Comparison of ENCODE assay signal across 8 cellular contexts in the genomic region with DNA sequence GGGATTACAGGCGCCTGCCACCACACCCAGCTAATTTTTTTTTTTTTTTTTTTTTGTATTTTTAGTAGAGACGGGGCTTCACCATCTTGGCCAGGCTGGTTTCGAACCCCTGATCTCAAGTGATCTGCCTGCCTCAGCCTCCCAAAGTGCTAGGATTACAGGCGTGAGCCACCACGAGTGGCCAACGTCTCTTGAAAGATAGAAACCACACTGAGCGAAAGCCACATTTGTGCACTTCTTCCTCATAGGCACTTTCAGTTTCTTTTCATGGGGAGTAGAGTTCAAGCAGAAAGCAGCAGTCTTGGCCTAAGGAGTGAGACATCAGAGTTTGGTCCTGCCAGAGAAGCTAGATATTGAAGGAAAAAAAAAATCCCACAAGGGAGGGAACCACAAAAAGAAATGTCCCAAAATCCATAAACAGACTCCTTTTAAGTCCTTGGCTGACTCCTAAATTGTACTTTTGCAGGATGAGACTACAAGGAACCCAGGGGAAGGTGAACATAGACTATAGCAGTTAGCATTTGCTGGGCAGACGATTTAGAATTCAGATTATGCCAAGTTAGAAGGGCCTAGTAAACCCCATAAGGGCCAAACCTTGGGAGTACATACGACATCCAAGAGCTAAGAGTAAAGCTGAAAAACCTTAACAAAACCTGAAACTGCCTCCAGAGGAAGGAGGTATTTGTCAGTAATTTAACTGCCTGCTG. TPM values are rescaled to one million over a fixed set of nuclear protein-coding genes. Genes with fewer than 3 reads are reported as not detected.
DNase-seq lines count a peak whose midpoint lies in the region; ATAC-seq and TF ChIP-seq lines count a peak whose summit lies in the region.

No MANE protein-coding gene starts in this region.

- H3K4me1 ChIP-seq in skeletal muscle tissue (ENCODE audit: control insufficient read depth in 3 of 3, insufficient read depth in 3 of 3, low read length in 3 of 3) (peaks cover 0 to 4% (median 0%) of the 10 kb centered on the region in 3 donors), Caco-2 (peaks cover 15% of the 10 kb centered on the region)

- peak overlapping the region; percentile 6 for H3K27ac ChIP-seq in skeletal muscle tissue (ENCODE audit: low read depth, low read length)

- no peaks in the 10 kb centered on the region for H3K27me3 ChIP-seq in skeletal muscle tissue (ENCODE audit: control insufficient read depth in 3 of 3, insufficient read depth in 3 of 3, low read length in 3 of 3)
- no peaks in the 10 kb centered on the region for H3K27me3 ChIP-seq in Caco-2 (replicated peaks; ENCODE audit: control insufficient read depth, insufficient read depth, low read length)

- no peaks in the 10 kb centered on the region for H3K36me3 Mint-ChIP-seq in activated T-helper 17 cell treated with anti-CD3 and anti-CD28 coated beads, Interleukin-2, amount 50 U/mL, for 72 hours (ENCODE audit: low read depth)
- no peaks in the 10 kb centered on the region for H3K36me3 Mint-ChIP-seq in Caco-2 (ENCODE audit: insufficient read depth, unreplicated experiment)

- H3K27me3 Mint-ChIP-seq in activated T-helper 17 cell treated with anti-CD3 and anti-CD28 coated beads, Interleukin-2, amount 50 U/mL, for 72 hours = no peaks in the 10 kb centered on the region
- no peaks in the 10 kb centered on the region for H3K27me3 Mint-ChIP-seq in Caco-2 (ENCODE audit: insufficient read depth, unreplicated experiment)

- peaks cover 19% of the 10 kb centered on the region for H3K4me1 Mint-ChIP-seq in activated T-helper 17 cell treated with anti-CD3 and anti-CD28 coated beads, Interleukin-2, amount 50 U/mL, for 72 hours
- peaks cover 15% of the 10 kb centered on the region for H3K4me1 Mint-ChIP-seq in Caco-2 (ENCODE audit: low read depth, unreplicated experiment)

- no TSS peak for BruUV-seq in Caco-2 (replicated peaks; lab: Mats Ljungman, UMichigan)

- H3K9ac ChIP-seq in skeletal muscle tissue (ENCODE audit: low read depth in 1 of 3, low read length in 3 of 3) = no peak overlapping the region

- peak overlapping the region; percentile 55 for H3K4me3 Mint-ChIP-seq in activated T-helper 17 cell treated with anti-CD3 and anti-CD28 coated beads, Interleukin-2, amount 50 U/mL, for 72 hours
- no peak overlapping the region for H3K4me3 Mint-ChIP-seq in Caco-2 (ENCODE audit: unreplicated experiment)

- no peak overlapping the region for H3K4me3 ChIP-seq in skeletal muscle tissue (ENCODE audit: low read length in 3 of 3)
- no peak overlapping the region for H3K4me3 ChIP-seq in Caco-2 (ENCODE audit: low read depth, low read length)

- no peaks in the 10 kb centered on the region for H3K36me3 ChIP-seq in skeletal muscle tissue (ENCODE audit: control insufficient read depth in 3 of 3, insufficient read depth in 3 of 3, low read length in 3 of 3)
- H3K36me3 ChIP-seq in Caco-2 (ENCODE audit: control insufficient read depth, insufficient read depth, low read length) = no peaks in the 10 kb centered on the region

- H3K9me3 Mint-ChIP-seq in activated T-helper 17 cell treated with anti-CD3 and anti-CD28 coated beads, Interleukin-2, amount 50 U/mL, for 72 hours = peaks cover 3% of the 10 kb centered on the region
- H3K9me3 Mint-ChIP-seq in Caco-2 (ENCODE audit: unreplicated experiment) = no peaks in the 10 kb centered on the region

- CTCF ChIA-PET in Caco-2 (lab: Charles Lee) = interaction anchor here (1.1 kb wide), 1 partner anchor 9 kb away, joined by 8 read pairs; no protein-coding TSS in a partner anchor

- DNase-seq in activated CD8-positive, alpha-beta memory T cell treated with anti-CD3 and anti-CD28 coated beads for 24 hours = peak; percentile 64
- no peak for DNase-seq in activated CD8-positive, alpha-beta memory T cell treated with anti-CD3 and anti-CD28 coated beads, Interleukin-2, amount 50 U/mL, for 4 hours
- DNase-seq in Caco-2 (no peak), HK-2 (ENCODE audit: unreplicated experiment) (no peak), NCI-H1436 (lab: John Stamatoyannopoulos, UW) (no peak)

- peak; percentile 74 for ATAC-seq in HG03575 (IDR thresholded peaks at IDR 0.05; ENCODE audit: extremely low read depth, insufficient number of reproducible peaks, low FRiP score, unreplicated experiment)
- ATAC-seq in activated T-helper 17 cell treated with anti-CD3 and anti-CD28 coated beads, Interleukin-2, amount 50 U/mL, for 72 hours (replicated peaks) = peak; percentile 100

- intact Hi-C loops in Caco-2 (cut with micrococcal nuclease; ENCODE audit: unreplicated experiment) = no loop called here

- H3K27ac Mint-ChIP-seq in activated T-helper 17 cell treated with anti-CD3 and anti-CD28 coated beads, Interleukin-2, amount 50 U/mL, for 72 hours = peak overlapping the region; percentile 85
- no peak overlapping the region for H3K27ac Mint-ChIP-seq in Caco-2 (ENCODE audit: unreplicated experiment)

- no peaks in the 10 kb centered on the region for H3K9me3 ChIP-seq in skeletal muscle tissue (ENCODE audit: control insufficient read depth in 3 of 3, low read length in 3 of 3)
- H3K9me3 ChIP-seq in Caco-2 = no peaks in the 10 kb centered on the region

- TF ChIP-seq CTCF in Caco-2 (IDR thresholded peaks at IDR 0.05; ENCODE audit: insufficient read depth in 1 of 2, low read depth in 1 of 2, low read length in 1 of 2, severe bottlenecking in 1 of 2, unreplicated experiment in 1 of 2) = no peak

- POLR2A ChIA-PET in Caco-2 (lab: Charles Lee) = no interaction called here

RNA-seq across cellular contexts. Expression of a gene that starts 43.9 kb away (rescaled TPM):
- 10 to 100 TPM; 10.2 to 10.7 TPM for total RNA-seq in activated T-helper 17 cell treated with anti-CD3 and anti-CD28 coated beads, Interleukin-2, amount 50 U/mL, for 72 hours
- total RNA-seq in skeletal muscle tissue = 69.4 TPM
- 1.6 and 1.9 TPM in 2 replicates for total RNA-seq in Caco-2 (2022)

RNA-seq across cellular contexts. Expression of a gene that starts 55.9 kb away (rescaled TPM):
- total RNA-seq in activated T-helper 17 cell treated with anti-CD3 and anti-CD28 coated beads, Interleukin-2, amount 50 U/mL, for 72 hours = 1 to 10 TPM; 4.2 to 5.4 TPM
- total RNA-seq in skeletal muscle tissue (14.6 TPM), Caco-2 (2022) (1.1 and 1.8 TPM in 2 replicates)
